In genomic region chr5:136058031-136058971, GRCh38 we compare ENCODE assay signal across 8 cellular contexts. TPM values are rescaled to one million over a fixed set of nuclear protein-coding genes. Genes with fewer than 3 reads are reported as not detected.
DNase-seq lines count a peak whose midpoint lies in the region; ATAC-seq and TF ChIP-seq lines count a peak whose summit lies in the region.

No MANE protein-coding gene starts in this region.

- H3K27ac Mint-ChIP-seq in T-helper 17 cell, result no peak overlapping the region

- DNase-seq in AG10803 (ENCODE audit: low read depth) (peak; percentile 99), MV-4-11 (lab: John Stamatoyannopoulos, UW) (peak; percentile 16), mucosa of gallbladder (ENCODE audit: low spot score) (peak; percentile 82), posterior cingulate gyrus (no peak), D341Med (ENCODE audit: low spot score) (no peak), T-helper 17 cell (no peak)

- peaks cover 12 to 23% of the 10 kb centered on the region in 2 donors for H3K4me1 ChIP-seq in duodenal mucosa (ENCODE audit: control insufficient read depth in 1 of 2, insufficient read depth in 2 of 2, low read length in 2 of 2)

- ATAC-seq in HG02870 (IDR thresholded peaks at IDR 0.05; ENCODE audit: unreplicated experiment) (no peak), T-helper 17 cell (no peak)

- peaks cover 5% of the 10 kb centered on the region for H3K4me1 Mint-ChIP-seq in T-helper 17 cell

- no peak overlapping the region for H3K9ac ChIP-seq in duodenal mucosa (ENCODE audit: low read depth in 1 of 2, low read length in 2 of 2)

- peak overlapping the region; percentile 26 for H3K27ac ChIP-seq in duodenal mucosa (ENCODE audit: low read depth, low read length)

- no peaks in the 10 kb centered on the region for H3K36me3 ChIP-seq in duodenal mucosa (ENCODE audit: control insufficient read depth in 1 of 2, insufficient read depth in 2 of 2, low read length in 2 of 2)

- no peak overlapping the region for H3K4me3 Mint-ChIP-seq in T-helper 17 cell

- H3K36me3 Mint-ChIP-seq in T-helper 17 cell (ENCODE audit: low read depth), result no peaks in the 10 kb centered on the region

- H3K27me3 Mint-ChIP-seq in T-helper 17 cell, result peaks cover 7% of the 10 kb centered on the region

- peak; percentile 83 for TF ChIP-seq CTCF in AG10803 (conservative IDR thresholded peaks at IDR 0.05; ENCODE audit: low read length)

- H3K9me3 ChIP-seq in duodenal mucosa (ENCODE audit: control insufficient read depth in 1 of 2, low read length in 2 of 2) (no peaks in the 10 kb centered on the region), T-helper 17 cell (ENCODE audit: control insufficient read depth, low read length, poor library complexity, severe bottlenecking) (no peaks in the 10 kb centered on the region)

- H3K27me3 ChIP-seq in duodenal mucosa (ENCODE audit: control insufficient read depth in 1 of 2, insufficient read depth in 2 of 2, low read length in 2 of 2), result no peaks in the 10 kb centered on the region

- H3K4me3 ChIP-seq in AG10803 (ENCODE audit: low read length), result no peak overlapping the region
- no peak overlapping the region for H3K4me3 ChIP-seq in duodenal mucosa (ENCODE audit: low read depth in 1 of 2, low read length in 2 of 2)

- intact Hi-C loops in posterior cingulate gyrus (cut with DNase I), result no loop called here

RNA-seq across cellular contexts. Expression of gene TGFBI, which starts 29.5 kb away (rescaled TPM):
- total RNA-seq in mucosa of gallbladder (235 TPM), T-helper 17 cell (1 to 10 TPM; 6.6 to 8.6 TPM)

Comparison
In these comparisons a context has a peak if more than half of its experiments do, and no peak if none do; other contexts are left out.
1. DNase-seq: peak in AG10803 (single experiment), MV-4-11 (single experiment) and mucosa of gallbladder (single experiment); none in posterior cingulate gyrus (0 of 10), D341Med (single experiment) and T-helper 17 cell (0 of 3).
2. RNA of gene TGFBI, which starts 29.5 kb away (total RNA-seq): 235 TPM in mucosa of gallbladder (single experiment); 6.6 to 8.6 TPM in T-helper 17 cell; every median in the first group is over 10 times any median in the second.